ENCODE assay signal across 1 cellular context in genomic region chr5:39167141-39167972, GRCh38.
TF ChIP-seq lines count a peak whose summit lies in the region.

No MANE protein-coding gene starts in this region.

TF ChIP-seq in K562, 482 proteins besides CTCF, POLR2A, EP300 and RAD21 (continues in another document):
- TF ChIP-seq HBP1 (CRISPR knock-in tag; IDR thresholded peaks at IDR 0.05), result no peak
- peak; percentile 91 for TF ChIP-seq DPF2 (IDR thresholded peaks at IDR 0.05)
- no peak for TF ChIP-seq NR3C1 (CRISPR knock-in tag; IDR thresholded peaks at IDR 0.05)
- TF ChIP-seq POLR3A (IDR thresholded peaks at IDR 0.05; ENCODE audit: borderline replicate concordance, extremely low read depth, insufficient read depth, insufficient read length), result no peak
- no peak for TF ChIP-seq NONO (IDR thresholded peaks at IDR 0.05; ENCODE audit: low read depth in 2 of 2, low read length in 1 of 2)
- TF ChIP-seq ZSCAN29 (IDR thresholded peaks at IDR 0.05), result no peak
- peak; percentile 65; the same call in 1 of the 2 replicates for TF ChIP-seq ZNF592 (IDR thresholded peaks at IDR 0.05)
- no peak for TF ChIP-seq TCF15 (CRISPR knock-in tag; IDR thresholded peaks at IDR 0.05)
- TF ChIP-seq ZNF23 (CRISPR knock-in tag; IDR thresholded peaks at IDR 0.05), result no peak
- TF ChIP-seq HNRNPUL1 (IDR thresholded peaks at IDR 0.05; ENCODE audit: low read length), result no peak
- no peak for TF ChIP-seq ZNF740 (CRISPR knock-in tag; IDR thresholded peaks at IDR 0.05)
- TF ChIP-seq ZNF740 (tag; IDR thresholded peaks at IDR 0.05), result no peak
- TF ChIP-seq PCBP1 (IDR thresholded peaks at IDR 0.05; ENCODE audit: low read depth, low read length, poor library complexity, severe bottlenecking), result no peak
- TF ChIP-seq FIP1L1 (IDR thresholded peaks at IDR 0.05; ENCODE audit: low read depth, low read length, poor library complexity, severe bottlenecking), result no peak
- TF ChIP-seq JUN (IDR thresholded peaks at IDR 0.05; ENCODE audit: borderline replicate concordance, low read depth, low read length), result 0 out of 2 replicates have a peak, but pooled peaks have one; percentile 8
- TF ChIP-seq JUN (CRISPR knock-in tag; IDR thresholded peaks at IDR 0.05; ENCODE audit: borderline replicate concordance), result no peak
- peak; percentile 27; the same call in 1 of the 2 replicates for TF ChIP-seq FOXM1 (IDR thresholded peaks at IDR 0.05; ENCODE audit: low read depth)
- TF ChIP-seq FOXM1 (CRISPR knock-in tag; IDR thresholded peaks at IDR 0.05; ENCODE audit: low read depth), result no peak
- TF ChIP-seq MYNN (IDR thresholded peaks at IDR 0.05), result no peak
- no peak for TF ChIP-seq MYNN (CRISPR knock-in tag; IDR thresholded peaks at IDR 0.05)
- no peak for TF ChIP-seq ZNF384 (IDR thresholded peaks at IDR 0.05; ENCODE audit: low read depth, low read length)
- no peak for TF ChIP-seq OTX1 (CRISPR knock-in tag; IDR thresholded peaks at IDR 0.05)
- peak; percentile 62 for TF ChIP-seq HDAC3 (IDR thresholded peaks at IDR 0.05; ENCODE audit: borderline replicate concordance, partially characterized antibody)
- peak; percentile 44; the same call in 1 of the 2 replicates for TF ChIP-seq MECOM (CRISPR knock-in tag; IDR thresholded peaks at IDR 0.05)
- no peak for TF ChIP-seq ZNF280A (IDR thresholded peaks at IDR 0.05; ENCODE audit: low read depth, partially characterized antibody)
- TF ChIP-seq BCOR (IDR thresholded peaks at IDR 0.05), result no peak
- TF ChIP-seq GTF2E2 (tag; IDR thresholded peaks at IDR 0.05), result no peak
- TF ChIP-seq ZFP1 (CRISPR knock-in tag; IDR thresholded peaks at IDR 0.05), result no peak
- TF ChIP-seq NFIX (CRISPR knock-in tag; IDR thresholded peaks at IDR 0.05; ENCODE audit: low read depth), result no peak
- no peak for TF ChIP-seq HOMEZ (CRISPR knock-in tag; IDR thresholded peaks at IDR 0.05)
- no peak for TF ChIP-seq BRD4 (IDR thresholded peaks at IDR 0.05)
- TF ChIP-seq SMAD4 (CRISPR knock-in tag; conservative IDR thresholded peaks at IDR 0.05), result peak; percentile 54
- no peak for TF ChIP-seq TFE3 (CRISPR knock-in tag; IDR thresholded peaks at IDR 0.05)
- TF ChIP-seq SMAD1 (IDR thresholded peaks at IDR 0.05; ENCODE audit: low read depth, low read length, partially characterized antibody), result no peak
- no peak for TF ChIP-seq ZNF431 (CRISPR knock-in tag; IDR thresholded peaks at IDR 0.05)
- peak; percentile 31 to 47; a peak in 2 of 4 replicates for TF ChIP-seq ARNT (IDR thresholded peaks at IDR 0.05)
- no peak for TF ChIP-seq STAG1 (CRISPR knock-in tag; IDR thresholded peaks at IDR 0.05; ENCODE audit: borderline replicate concordance)
- TF ChIP-seq TRIM24 (IDR thresholded peaks at IDR 0.05), result peak; percentile 31 to 44; a peak in 2 of 4 replicates
- no peak for TF ChIP-seq IRF1 (CRISPR knock-in tag; IDR thresholded peaks at IDR 0.05; ENCODE audit: borderline replicate concordance)
- TF ChIP-seq ZNF778 (CRISPR knock-in tag; IDR thresholded peaks at IDR 0.05), result no peak
- no peak for TF ChIP-seq NFYB (IDR thresholded peaks at IDR 0.05; ENCODE audit: extremely low read depth, insufficient read length)
- TF ChIP-seq NFE2 (IDR thresholded peaks at IDR 0.05; ENCODE audit: low read depth), result peak; percentile 13; the same call in 1 of the 2 replicates
- TF ChIP-seq HNRNPLL (IDR thresholded peaks at IDR 0.05; ENCODE audit: low read depth, low read length, poor library complexity, severe bottlenecking), result no peak
- TF ChIP-seq PATZ1 (CRISPR knock-in tag; IDR thresholded peaks at IDR 0.05; ENCODE audit: borderline replicate concordance), result no peak
- TF ChIP-seq ZBED1 (IDR thresholded peaks at IDR 0.05), result no peak
- no peak for TF ChIP-seq PHF20 (IDR thresholded peaks at IDR 0.05; ENCODE audit: partially characterized antibody)
- no peak for TF ChIP-seq BHLHE40 (IDR thresholded peaks at IDR 0.05; ENCODE audit: low read length)
- TF ChIP-seq ZNF124 (CRISPR knock-in tag; IDR thresholded peaks at IDR 0.05), result no peak
- peak in 1 of 2 experiments; percentile 76; a peak in 2 of 4 replicates for TF ChIP-seq TBL1XR1 (IDR thresholded peaks at IDR 0.05; ENCODE audit: low read length in 2 of 2)
- no peak for TF ChIP-seq MYBL2 (IDR thresholded peaks at IDR 0.05; ENCODE audit: low read depth)
- no peak for TF ChIP-seq MYBL2 (CRISPR knock-in tag; IDR thresholded peaks at IDR 0.05; ENCODE audit: borderline replicate concordance)
- no peak for TF ChIP-seq PRMT5 (CRISPR knock-in tag; IDR thresholded peaks at IDR 0.05)
- no peak for TF ChIP-seq MEF2A (IDR thresholded peaks at IDR 0.05; ENCODE audit: control insufficient read depth, low read depth, low read length)
- TF ChIP-seq PPARD (CRISPR knock-in tag; IDR thresholded peaks at IDR 0.05), result no peak
- peak; percentile 93 for TF ChIP-seq FOSL1 (tag; conservative IDR thresholded peaks at IDR 0.05)
- 0 out of 2 replicates have a peak, but pooled peaks have one; percentile 61 for TF ChIP-seq ZBTB2 (IDR thresholded peaks at IDR 0.05)
- no peak for TF ChIP-seq HNRNPH1 (optimal IDR thresholded peaks at IDR 0.05; ENCODE audit: low read depth, low read length)
- TF ChIP-seq ZC3H11A (IDR thresholded peaks at IDR 0.05; ENCODE audit: low read depth, low read length), result no peak
- no peak for TF ChIP-seq ZNF347 (CRISPR knock-in tag; IDR thresholded peaks at IDR 0.05; ENCODE audit: low read depth)
- no peak for TF ChIP-seq ATF1 (CRISPR knock-in tag; IDR thresholded peaks at IDR 0.05)
- no peak for TF ChIP-seq ATF1 (tag; IDR thresholded peaks at IDR 0.05)
- no peak for TF ChIP-seq PTBP1 (IDR thresholded peaks at IDR 0.05; ENCODE audit: low read depth, low read length)
